8 cellular contexts compared by ENCODE assay signal in the genomic region with DNA sequence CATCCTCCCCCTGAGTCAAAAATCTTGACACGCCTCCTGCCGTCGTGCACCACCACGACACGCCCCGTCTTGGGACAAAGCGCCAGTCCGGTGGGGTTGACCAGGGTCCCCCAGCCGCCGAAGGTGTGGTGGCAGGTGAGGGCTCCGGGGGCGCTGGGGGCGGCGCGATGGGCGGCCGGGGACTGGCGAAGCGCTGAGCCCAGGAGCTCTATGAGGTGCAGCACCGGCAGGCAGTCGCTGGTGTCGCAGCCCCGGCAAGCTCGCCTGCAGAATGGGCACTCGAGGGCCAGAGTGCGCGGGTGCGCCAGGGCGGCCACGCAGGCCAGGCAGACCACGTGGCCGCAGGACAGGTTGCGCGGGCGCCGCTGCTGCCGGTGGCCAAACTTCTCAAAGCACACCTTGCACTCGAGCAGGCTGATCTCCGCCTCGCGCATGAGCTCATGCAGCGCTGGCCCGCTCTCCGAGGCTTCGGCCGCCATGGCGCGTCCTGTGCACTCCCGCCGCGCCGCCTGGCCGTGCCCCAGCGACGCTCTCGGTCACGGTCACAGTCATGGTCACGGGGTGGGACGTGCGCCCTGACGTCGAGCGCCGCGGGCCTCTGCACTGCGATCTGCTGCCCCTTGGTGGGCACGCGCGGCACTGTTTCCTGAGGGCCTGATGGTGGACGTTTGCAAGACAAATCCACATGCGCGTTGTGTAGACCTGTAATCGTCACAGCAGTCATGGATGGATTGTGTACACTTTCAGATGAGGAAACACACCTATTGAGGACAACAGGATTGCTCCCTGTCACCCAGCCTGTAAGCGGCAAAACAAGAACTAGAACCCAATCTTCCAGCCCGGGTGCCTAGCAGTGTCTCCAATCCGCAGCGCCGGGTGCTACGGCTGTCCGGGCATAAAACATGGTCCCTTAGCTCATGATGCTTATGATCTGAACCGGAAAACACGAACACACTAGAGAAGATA. TPM values are rescaled to one million over a fixed set of nuclear protein-coding genes. Genes with fewer than 3 reads are reported as not detected.
A peak's percentile ranks its signal among the peaks of the same experiment; 100 is the strongest.
DNase-seq lines count a peak whose midpoint lies in the region; ATAC-seq and TF ChIP-seq lines count a peak whose summit lies in the region.

Gene NHLRC1, minus strand, starts transcription at position 550 of the 966 bp plus-strand sequence. Its CDS starts 71 bp downstream, at position 479.

- no peaks in the 10 kb centered on the region for H3K27me3 Mint-ChIP-seq in natural killer cell (ENCODE audit: low read depth in 2 of 2)
- H3K27me3 Mint-ChIP-seq in stimulated activated memory B cell treated with anti-CD40 and anti-IgM and Interleukin-4, amounts not matched to agents 10 μg/mL and 1 μg/mL and 100 μg/mL, for 72 hours = no peaks in the 10 kb centered on the region

- peaks cover 8 to 13% of the 10 kb centered on the region in 2 donors for H3K4me1 Mint-ChIP-seq in natural killer cell
- peaks cover 9% of the 10 kb centered on the region for H3K4me1 Mint-ChIP-seq in stimulated activated memory B cell treated with anti-CD40 and anti-IgM and Interleukin-4, amounts not matched to agents 10 μg/mL and 1 μg/mL and 100 μg/mL, for 72 hours

- peak within 1 kb of the TSS; percentile 56 for H3K4me3 ChIP-seq in fibroblast of pulmonary artery (replicated peaks; ENCODE audit: low read depth, low read length)

- ATAC-seq in HG03442 (IDR thresholded peaks at IDR 0.05; ENCODE audit: unreplicated experiment) (peak; percentile 99), natural killer cell (peak; percentile 99 to 100 (median 99))
- ATAC-seq in stimulated activated memory B cell treated with anti-CD40 and anti-IgM and Interleukin-4, amounts not matched to agents 10 μg/mL and 1 μg/mL and 100 μg/mL, for 72 hours = peak; percentile 99

- no peaks in the 10 kb centered on the region for H3K9me3 Mint-ChIP-seq in natural killer cell
- H3K9me3 Mint-ChIP-seq in stimulated activated memory B cell treated with anti-CD40 and anti-IgM and Interleukin-4, amounts not matched to agents 10 μg/mL and 1 μg/mL and 100 μg/mL, for 72 hours = no peaks in the 10 kb centered on the region

- peak; percentile 57 for DNase-seq in AG09319 (ENCODE audit: extremely low read depth, low read depth)
- DNase-seq in GM19238 (ENCODE audit: insufficient read length, low spot score) = peak; percentile 65
- DNase-seq in OCI-M1 (lab: John Stamatoyannopoulos, UW) = peak; percentile 96
- DNase-seq in activated T-helper 9 cell treated with anti-CD3 and anti-CD28 coated beads, Interleukin-2, amount 50 U/mL, for 16 hours (ENCODE audit: low read depth) = peak; percentile 56
- DNase-seq in fibroblast of pulmonary artery (ENCODE audit: low read depth) = peak; percentile 91
- DNase-seq in natural killer cell = peak; percentile 84

- H3K36me3 Mint-ChIP-seq in natural killer cell = no peaks in the 10 kb centered on the region
- H3K36me3 Mint-ChIP-seq in stimulated activated memory B cell treated with anti-CD40 and anti-IgM and Interleukin-4, amounts not matched to agents 10 μg/mL and 1 μg/mL and 100 μg/mL, for 72 hours = no peaks in the 10 kb centered on the region

- peak within 1 kb of the TSS; percentile 91 for H3K4me3 Mint-ChIP-seq in natural killer cell
- H3K4me3 Mint-ChIP-seq in stimulated activated memory B cell treated with anti-CD40 and anti-IgM and Interleukin-4, amounts not matched to agents 10 μg/mL and 1 μg/mL and 100 μg/mL, for 72 hours = peak within 1 kb of the TSS; percentile 81

- TF ChIP-seq CTCF in AG09319 (IDR thresholded peaks at IDR 0.05; ENCODE audit: low read depth, low read length) (peak; percentile 89), fibroblast of pulmonary artery (IDR thresholded peaks at IDR 0.05; ENCODE audit: low read length, missing control alignments) (peak; percentile 76), natural killer cell (IDR thresholded peaks at IDR 0.05) (peak; percentile 81)

- peak within 1 kb of the TSS; percentile 43 to 90 for H3K27ac Mint-ChIP-seq in natural killer cell
- H3K27ac Mint-ChIP-seq in stimulated activated memory B cell treated with anti-CD40 and anti-IgM and Interleukin-4, amounts not matched to agents 10 μg/mL and 1 μg/mL and 100 μg/mL, for 72 hours = peak within 1 kb of the TSS; percentile 82

- intact Hi-C loops in natural killer cell (cut with micrococcal nuclease) = loop anchor here (1.0 to 10.0 kb wide), 3 partner anchors 289 to 518 kb away; partner anchors contain the start of genes FAM8A1 and NUP153

RNA-seq across cellular contexts. Expression of gene NHLRC1, which starts in this region (rescaled TPM):
- under 1 TPM; 0.58 to 0.89 (median 0.68) TPM for total RNA-seq in natural killer cell

Comparison
In these comparisons a context has a peak if more than half of its experiments do, and no peak if none do; other contexts are left out.
1. Peak in every context shown above with its lines: DNase-seq, ATAC-seq and H3K4me3 ChIP-seq.
2. Peak in DNase-seq and ATAC-seq in natural killer cell; RNA of the gene not detected or under 1 TPM.